Comparison of ENCODE assay signal across 6 cellular contexts in the genomic region with DNA sequence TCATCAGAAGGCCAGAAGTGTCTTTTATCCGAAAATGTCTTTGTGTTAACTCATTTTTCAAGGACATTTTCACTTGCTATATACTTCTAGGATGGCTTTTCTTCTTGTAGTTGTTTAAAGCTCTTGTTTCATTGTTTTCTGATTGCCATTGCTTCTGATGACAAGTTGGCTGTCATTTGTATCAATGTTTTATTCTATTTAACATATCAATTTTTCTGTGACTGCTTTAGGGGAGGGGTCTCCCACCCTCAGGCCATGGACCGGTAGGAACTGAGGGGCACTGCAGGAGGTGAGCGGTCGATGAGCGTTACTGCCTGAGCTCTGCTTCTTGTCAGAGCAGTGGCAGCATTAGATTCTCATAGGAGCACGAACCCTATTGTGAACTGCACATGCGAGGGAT.
"Had no signal": no experiment of that assay in that cellular context is flagged by ENCODE, and none has a peak within 500 bp of the region (broad histone marks: within the 10 kb centered on the region; RNA-seq: fewer than 3 reads in every experiment).

No MANE protein-coding gene starts in this region.

- DNase-seq: IMR-90, KBM-7 had no signal

- H3K4me3 Mint-ChIP-seq: IgD-negative memory B cell had no signal

- H3K36me3 Mint-ChIP-seq: IgD-negative memory B cell had no signal

- H3K27ac ChIP-seq: HL-60 had no signal

- H3K4me3 ChIP-seq: K562 had no signal

- ATAC-seq: K562 had no signal

- H3K4me1 Mint-ChIP-seq: IgD-negative memory B cell had no signal

- H3K27ac Mint-ChIP-seq: IgD-negative memory B cell had no signal

- H3K27me3 Mint-ChIP-seq: IgD-negative memory B cell had no signal

- FAIRE-seq: HTR-8/SVneo, K562 had no signal
